ENCODE assay signal across 30 cellular contexts in genomic region chr1:87106867-87107266, GRCh38.
"Had no signal": no experiment of that assay in that cellular context is flagged by ENCODE, and none has a peak within 500 bp of the region (broad histone marks: within the 10 kb centered on the region; RNA-seq: fewer than 3 reads in every experiment).

No MANE protein-coding gene starts in this region.

- H3K27me3 ChIP-seq: adrenal gland, body of pancreas, esophagus muscularis mucosa, gastroesophageal sphincter, heart right ventricle had no signal

- ATAC-seq: activated CD4-positive, CD25-positive, alpha-beta regulatory T cell treated with anti-CD3 and anti-CD28 coated beads, Interleukin-2, amount 50 U/mL, for 24 hours; activated CD8-positive, alpha-beta T cell treated with anti-CD3 and anti-CD28 coated beads for 36 hours; activated naive CD8-positive, alpha-beta T cell treated with anti-CD3 and anti-CD28 coated beads, Interleukin-2, amount 50 U/mL, for 24 hours; activated T-cell treated with anti-CD3 and anti-CD28 coated beads, Interleukin-2, amount 50 U/mL, for 4 hours; body of pancreas; effector memory CD8-positive, alpha-beta T cell; gastroesophageal sphincter; heart right ventricle; T-helper 17 cell had no signal

- H3K4me3 ChIP-seq: adrenal gland, body of pancreas, esophagus muscularis mucosa, gastroesophageal sphincter, heart right ventricle had no signal

- H3K9me3 ChIP-seq: adrenal gland, body of pancreas, esophagus muscularis mucosa, gastroesophageal sphincter, heart right ventricle had no signal

- H3K27ac ChIP-seq: adrenal gland, body of pancreas, esophagus muscularis mucosa, gastroesophageal sphincter, heart right ventricle, WERI-Rb-1 had no signal

- H3K36me3 ChIP-seq: adrenal gland, gastroesophageal sphincter, WERI-Rb-1 had no signal

- H3K4me1 ChIP-seq: body of pancreas, esophagus muscularis mucosa, gastroesophageal sphincter had no signal

- DNase-seq: activated B cell treated with CpG ODN at 0.5 μM for 24 hours; activated CD4-positive, alpha-beta T cell treated with anti-CD3 and anti-CD28 coated beads for 48 hours; activated CD4-positive, alpha-beta T cell treated with anti-CD3 and anti-CD28 coated beads, Interleukin-2, amount 50 U/mL, for 1 hour; activated CD4-positive, alpha-beta T cell treated with anti-CD3 and anti-CD28 coated beads, Interleukin-2, amount 50 U/mL, for 48 hours; activated CD8-positive, alpha-beta memory T cell treated with anti-CD3 and anti-CD28 coated beads for 24 hours; activated CD8-positive, alpha-beta T cell treated with anti-CD3 and anti-CD28 coated beads for 36 hours; activated effector memory CD4-positive, alpha-beta T cell treated with anti-CD3 and anti-CD28 coated beads, Interleukin-2, amount 50 U/mL, for 16 hours; activated naive CD4-positive, alpha-beta T cell treated with anti-CD3 and anti-CD28 coated beads for 36 hours; activated naive CD8-positive, alpha-beta T cell treated with anti-CD3 and anti-CD28 coated beads for 36 hours; activated naive CD8-positive, alpha-beta T cell treated with anti-CD3 and anti-CD28 coated beads, Interleukin-2, amount 50 U/mL, for 24 hours; activated T-cell treated with anti-CD3 and anti-CD28 coated beads, Interleukin-2, amount 50 U/mL, for 4 hours; adrenal gland; amygdala; aorta; body of pancreas; caudate nucleus; cortex of kidney; dermis blood vessel endothelial cell; effector CD4-positive, alpha-beta T cell; effector memory CD8-positive, alpha-beta T cell; erythroblast; foreskin melanocyte; heart right ventricle; T-helper 17 cell; T1000; WERI-Rb-1 had no signal

- FAIRE-seq: colon had no signal
